Comparison of ENCODE assay signal across 18 cellular contexts in the genomic region with DNA sequence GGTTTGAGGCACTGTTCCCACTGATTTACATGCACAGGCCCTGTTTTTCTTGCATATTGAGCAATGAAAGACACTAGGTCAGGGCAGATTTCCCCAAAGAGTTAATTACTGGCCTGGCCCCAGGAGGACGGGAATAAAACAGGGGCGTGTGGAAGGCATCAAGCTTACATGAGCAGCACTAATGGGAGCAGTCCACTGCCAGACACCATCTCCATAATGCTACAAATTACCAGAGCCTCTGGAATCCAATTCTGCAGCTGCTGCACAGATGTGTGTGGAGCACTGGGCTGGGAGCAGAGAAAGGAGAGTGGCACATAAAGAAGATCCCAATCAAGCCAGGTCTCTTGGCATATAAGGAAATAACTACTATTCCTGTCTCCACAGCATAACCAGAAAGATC.
DNase-seq lines count a peak whose midpoint lies in the region; ATAC-seq and TF ChIP-seq lines count a peak whose summit lies in the region.
"Had no signal": no experiment of that assay in that cellular context is flagged by ENCODE, and none has a peak within 500 bp of the region (broad histone marks: within the 10 kb centered on the region; RNA-seq: fewer than 3 reads in every experiment).

No MANE protein-coding gene starts in this region.

- intact Hi-C loops in Right ventricle myocardium superior (cut with DNase I) (no loop called here), left ventricle myocardium inferior (cut with micrococcal nuclease) (no loop called here)

- peak; percentile 59 for ATAC-seq in Right ventricle myocardium superior (ENCODE audit: poor library complexity)
- no peak for ATAC-seq in GM19395 (IDR thresholded peaks at IDR 0.05; ENCODE audit: unreplicated experiment)
- ATAC-seq: GM12878 had no signal

- H3K27me3 ChIP-seq in left ventricle myocardium inferior (ENCODE audit: low read depth) = no peaks in the 10 kb centered on the region

- TF ChIP-seq CTCF in left ventricle myocardium inferior (IDR thresholded peaks at IDR 0.05; ENCODE audit: borderline replicate concordance) = no peak
- no peak for TF ChIP-seq CTCF in fibroblast of villous mesenchyme (IDR thresholded peaks at IDR 0.05; ENCODE audit: insufficient read depth, low read depth, low read length)

- H3K4me3 ChIP-seq in left ventricle myocardium inferior = no peak overlapping the region
- H3K4me3 ChIP-seq in fibroblast of villous mesenchyme (ENCODE audit: low read depth, low read length) = no peak overlapping the region
- H3K4me3 ChIP-seq: GM12878 had no signal

- peaks cover 5% of the 10 kb centered on the region for H3K9me3 ChIP-seq in left ventricle myocardium inferior (replicated peaks)

- H3K27ac ChIP-seq in left ventricle myocardium inferior (replicated peaks) = no peak overlapping the region

- no peaks in the 10 kb centered on the region for H3K36me3 ChIP-seq in left ventricle myocardium inferior

- DNase-seq in Right ventricle myocardium superior = no peak
- DNase-seq in left ventricle myocardium inferior = no peak
- peak; percentile 81 for DNase-seq in SK-N-DZ (ENCODE audit: low spot score)
- peak; percentile 20 for DNase-seq in fibroblast of villous mesenchyme (ENCODE audit: low read depth)
- no peak for DNase-seq in NCI-H345 (lab: John Stamatoyannopoulos, UW)
- no peak for DNase-seq in NCI-H1930 (lab: John Stamatoyannopoulos, UW)
- DNase-seq: 8988T; C1 segment of cervical spinal cord; CD4-positive, CD25-positive, alpha-beta regulatory T cell; CD8-positive, alpha-beta memory T cell; COR-L47; DMS 273 treated with DMSO at 0.1 percent for 48 hours; DMS53; DND-41; EL; H9 had no signal

- H3K4me1 ChIP-seq in left ventricle myocardium inferior = no peaks in the 10 kb centered on the region

Comparison
In these comparisons a context has a peak if more than half of its experiments do, and no peak if none do; other contexts are left out.
1. DNase-seq: peak in SK-N-DZ (single experiment) and fibroblast of villous mesenchyme (single experiment); none in Right ventricle myocardium superior (single experiment), left ventricle myocardium inferior (single experiment), NCI-H345 (single experiment) and NCI-H1930 (0 of 2).